ENCODE assay signal across 17 cellular contexts in the genomic region with DNA sequence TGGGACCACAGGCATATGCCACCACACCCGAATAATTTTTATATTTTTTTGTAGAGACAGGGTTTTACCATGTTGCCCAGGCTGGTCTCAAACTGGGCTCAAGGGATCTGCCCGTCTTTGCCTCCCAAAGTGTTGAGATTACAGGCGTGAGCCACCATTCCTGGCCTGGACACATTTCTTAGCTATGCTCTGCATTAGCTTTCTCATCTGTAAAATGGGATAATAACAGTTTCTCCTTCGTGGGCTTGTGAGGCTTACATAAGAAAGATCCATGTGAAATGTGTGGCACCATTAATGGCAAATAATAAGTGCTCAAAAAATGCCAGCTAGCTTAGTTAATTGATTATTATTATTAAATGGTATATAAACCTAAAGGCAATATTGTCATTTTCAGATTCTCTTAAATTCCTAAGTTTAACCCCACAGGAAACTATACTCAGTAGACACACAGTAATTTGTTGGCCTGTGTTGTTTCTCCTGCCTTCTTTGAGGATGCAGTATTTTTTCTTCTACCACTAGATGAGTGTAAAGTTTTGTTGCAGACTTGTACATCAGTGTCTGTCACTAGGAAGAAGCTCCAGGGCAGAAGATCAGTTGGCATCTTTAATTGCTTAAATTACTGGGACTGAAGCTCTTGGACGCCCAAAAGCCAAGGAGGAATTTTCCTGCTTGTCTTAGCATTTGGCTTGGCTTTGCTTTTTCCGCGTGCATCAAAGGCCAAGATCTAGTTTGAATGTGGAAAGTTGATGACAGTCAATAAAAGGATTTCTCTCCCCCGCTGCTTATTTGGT.
DNase-seq lines count a peak whose midpoint lies in the region; ATAC-seq and TF ChIP-seq lines count a peak whose summit lies in the region.
"Had no signal": no experiment of that assay in that cellular context is flagged by ENCODE, and none has a peak within 500 bp of the region (broad histone marks: within the 10 kb centered on the region; RNA-seq: fewer than 3 reads in every experiment).

No MANE protein-coding gene starts in this region.

- no peak overlapping the region for H3K56ac ChIP-seq in H9 (ENCODE audit: insufficient read length, low read depth, low read length)

- H3K27me3 ChIP-seq in CD4-positive, alpha-beta memory T cell (ENCODE audit: insufficient read depth, low read length) = no peaks in the 10 kb centered on the region
- H3K27me3 ChIP-seq in H9 (ENCODE audit: insufficient read depth, low read length) = no peaks in the 10 kb centered on the region
- H3K27me3 ChIP-seq in HAP-1 (ENCODE audit: low read depth) = no peaks in the 10 kb centered on the region
- H3K27me3 ChIP-seq: BLaER1, stomach, uterus had no signal

- H3K27me3 Mint-ChIP-seq in CD4-positive, alpha-beta memory T cell = no peaks in the 10 kb centered on the region
- no peaks in the 10 kb centered on the region for H3K27me3 Mint-ChIP-seq in H9 (ENCODE audit: low read depth)
- H3K27me3 Mint-ChIP-seq in WTC11 (ENCODE audit: low read depth) = no peaks in the 10 kb centered on the region

- no peak overlapping the region for H2BK15ac ChIP-seq in H9 (ENCODE audit: low read depth, low read length)

- no peak overlapping the region for H4K8ac ChIP-seq in H9 (replicated peaks; ENCODE audit: insufficient read length, low read depth, low read length)

- no peaks in the 10 kb centered on the region for H4K20me1 ChIP-seq in H9 (ENCODE audit: control insufficient read depth, insufficient read depth, insufficient read length)
- H4K20me1 ChIP-seq: BLaER1 had no signal

- no peak overlapping the region for H3T11ph ChIP-seq in H9 (ENCODE audit: low read length)

- no peak overlapping the region for H3K4ac ChIP-seq in H9 (ENCODE audit: low read depth, low read length)

- H3K4me2 ChIP-seq in H9 (ENCODE audit: insufficient read depth, insufficient read length, low read length) = no peak overlapping the region

- H2AFZ ChIP-seq in H9 (ENCODE audit: low read length) = no peak overlapping the region

- CTCF ChIA-PET in CD4-positive, alpha-beta memory T cell (lab: Charles Lee; ENCODE audit: partially characterized antibody) = interaction anchor here (0.9 to 1.5 kb wide), 5 partner anchors 13 to 160 kb away, joined by 3 to 5 read pairs (median 4); no protein-coding TSS in a partner anchor
- CTCF ChIA-PET in WTC11 (lab: Charles Lee) = no interaction called here

- H3K36me3 Mint-ChIP-seq in CD4-positive, alpha-beta memory T cell = no peaks in the 10 kb centered on the region
- H3K36me3 Mint-ChIP-seq in H9 (ENCODE audit: insufficient read depth in 1 of 3, low read depth in 3 of 3) (no peaks in the 10 kb centered on the region), WTC11 (no peaks in the 10 kb centered on the region)

- no peak overlapping the region for H3K9ac ChIP-seq in H9 (ENCODE audit: extremely low read depth, insufficient read length, low read length)
- H3K9ac ChIP-seq: BLaER1 had no signal

- intact Hi-C loops in CD4-positive, alpha-beta memory T cell (cut with micrococcal nuclease) = no loop called here

- H3K27ac ChIP-seq in CD4-positive, alpha-beta memory T cell (ENCODE audit: low read depth, low read length) = no peak overlapping the region
- H3K27ac ChIP-seq in H9 (ENCODE audit: insufficient read length, low read depth, low read length) (no peak overlapping the region), mesodermal cell (ENCODE audit: low read depth, low read length, severe bottlenecking) (peak overlapping the region; percentile 29)
- H3K27ac ChIP-seq: BLaER1, coronary artery, stomach, uterus had no signal

- H3K79me2 ChIP-seq in H9 (ENCODE audit: insufficient read depth, low read length) = no peaks in the 10 kb centered on the region

- no peak overlapping the region for H4K91ac ChIP-seq in H9 (ENCODE audit: insufficient read length, low read depth, low read length)

- H3K4me1 ChIP-seq in CD4-positive, alpha-beta memory T cell (ENCODE audit: insufficient read depth, low read length) = peaks cover 59% of the 10 kb centered on the region
- peaks cover 16% of the 10 kb centered on the region; the same call in 1 of the 2 replicates for H3K4me1 ChIP-seq in H9 (ENCODE audit: insufficient read depth, low read length)
- peaks cover 31% of the 10 kb centered on the region for H3K4me1 ChIP-seq in mesodermal cell (ENCODE audit: control insufficient read depth, insufficient read depth, low read length, poor library complexity, severe bottlenecking)
- H3K4me1 ChIP-seq in HAP-1 = peaks cover 38% of the 10 kb centered on the region
- H3K4me1 ChIP-seq: uterus had no signal

- POLR2A ChIA-PET in CD4-positive, alpha-beta memory T cell (lab: Charles Lee; ENCODE audit: partially characterized antibody) = interaction anchor here (0.8 to 2.8 kb wide), 7 partner anchors 9 to 162 kb away, joined by 3 to 12 read pairs (median 3); partner anchors contain the start of gene ZNF217
- POLR2A ChIA-PET in WTC11 (lab: Charles Lee) = no interaction called here

- H3K9me3 ChIP-seq in CD4-positive, alpha-beta memory T cell (ENCODE audit: control insufficient read depth in 1 of 2, low read length in 2 of 2) = no peaks in the 10 kb centered on the region
- H3K9me3 ChIP-seq in H9 (ENCODE audit: control insufficient read depth, low read depth, low read length) (no peaks in the 10 kb centered on the region), mesodermal cell (ENCODE audit: control insufficient read depth, low read length) (no peaks in the 10 kb centered on the region), HAP-1 (no peaks in the 10 kb centered on the region)
- H3K9me3 ChIP-seq: BLaER1, stomach, uterus had no signal

- no peaks in the 10 kb centered on the region for H3K36me3 ChIP-seq in CD4-positive, alpha-beta memory T cell (ENCODE audit: insufficient read depth, low read length)
- H3K36me3 ChIP-seq in mesodermal cell (ENCODE audit: control insufficient read depth, insufficient read depth, low read length) (no peaks in the 10 kb centered on the region), HAP-1 (replicated peaks) (no peaks in the 10 kb centered on the region)
- H3K36me3 ChIP-seq: BLaER1, stomach, uterus had no signal

- H2BK20ac ChIP-seq in H9 (ENCODE audit: low read depth, low read length, poor library complexity, severe bottlenecking) = peak overlapping the region; percentile 27

- H2BK12ac ChIP-seq in H9 (ENCODE audit: insufficient read length, low read depth, low read length) = no peak overlapping the region

- peaks cover 43 to 60% (median 49%) of the 10 kb centered on the region in 4 donors for H3K4me1 Mint-ChIP-seq in CD4-positive, alpha-beta memory T cell
- H3K4me1 Mint-ChIP-seq in H9 (peaks cover 49 to 51% of the 10 kb centered on the region in 2 experiments), WTC11 (peaks cover 53% of the 10 kb centered on the region)

- in situ Hi-C loops in HAP-1 (cut with MboI; ENCODE audit: low sequenced_read_pairs) = loop anchor here (10.0 kb wide), 1 partner anchor 171 kb away; no protein-coding TSS in a partner anchor

- no CpG with 5 or more reads among the region's 8 CpGs for WGBS in H9 (ENCODE audit: extremely low coverage, insufficient read length, low lambda C conversion rate)
- WGBS in mesodermal cell (ENCODE audit: insufficient coverage in 2 of 2), 2 experiments = 89 to 94% methylated on average over 6 to 7 of the region's 8 CpGs

- H3K18ac ChIP-seq in H9 (ENCODE audit: insufficient read length, low read depth, low read length) = no peak overlapping the region

- no peaks in the 10 kb centered on the region for H3K23me2 ChIP-seq in H9 (ENCODE audit: insufficient read length, low read depth, low read length, poor library complexity, severe bottlenecking)

- no peak for TF ChIP-seq CTCF in H9 (conservative IDR thresholded peaks at IDR 0.05)
- no peak for TF ChIP-seq CTCF in WTC11 (IDR thresholded peaks at IDR 0.05)

- no peak overlapping the region for H3K4me3 ChIP-seq in CD4-positive, alpha-beta memory T cell (ENCODE audit: low read length in 2 of 2)
- H3K4me3 ChIP-seq in mesodermal cell (ENCODE audit: extremely low read depth, insufficient read depth, low read length, poor library complexity, severe bottlenecking) (no peak overlapping the region), HAP-1 (no peak overlapping the region)
- H3K4me3 ChIP-seq: BLaER1, coronary artery, skin epidermis, stomach, uterus had no signal

- H3K9me3 Mint-ChIP-seq in CD4-positive, alpha-beta memory T cell = no peaks in the 10 kb centered on the region
- no peaks in the 10 kb centered on the region for H3K9me3 Mint-ChIP-seq in H9
- H3K9me3 Mint-ChIP-seq in WTC11 = no peaks in the 10 kb centered on the region

- H3K23ac ChIP-seq in H9 (ENCODE audit: insufficient read length, low read depth, low read length) = no peak overlapping the region

- ATAC-seq in WTC11 (no peak), HG03442 (IDR thresholded peaks at IDR 0.05; ENCODE audit: unreplicated experiment) (no peak)

- no peak overlapping the region for H2BK120ac ChIP-seq in H9 (ENCODE audit: low read depth, low read length, poor library complexity, severe bottlenecking)

- DNase-seq in CD4-positive, alpha-beta memory T cell = no peak
- DNase-seq in H9 = no peak
- no peak for DNase-seq in WTC11 (ENCODE audit: low spot score)
- no peak for DNase-seq in HT-29 (ENCODE audit: low spot score)
- no peak for DNase-seq in HAP-1 (ENCODE audit: low spot score in 2 of 2)
- DNase-seq: activated CD4-positive, CD25-positive, alpha-beta regulatory T cell; DMS79; glutamatergic neuron; KG1; NCI-H510A treated with DMSO at 0.1 percent for 48 hours; stomach; uterus had no signal

- no peak overlapping the region for H2AK5ac ChIP-seq in H9 (ENCODE audit: insufficient read length, low read length)

- no peak overlapping the region for H3K14ac ChIP-seq in H9 (ENCODE audit: insufficient read depth, low read length)

- peak overlapping the region in 2 of 8 donors; percentile 8 to 63 for H3K4me3 Mint-ChIP-seq in CD4-positive, alpha-beta memory T cell
- no peak overlapping the region for H3K4me3 Mint-ChIP-seq in H9
- H3K4me3 Mint-ChIP-seq in WTC11 = no peak overlapping the region

- no peak overlapping the region for H2BK5ac ChIP-seq in H9 (ENCODE audit: insufficient read length, low read length)

- no peaks in the 10 kb centered on the region for H3K79me1 ChIP-seq in H9 (ENCODE audit: insufficient read depth, low read depth, low read length, poor library complexity, severe bottlenecking)

- no peak overlapping the region for H4K5ac ChIP-seq in H9 (ENCODE audit: insufficient read length, low read depth, low read length)

- peak overlapping the region; percentile 46 to 95 (median 72) for H3K27ac Mint-ChIP-seq in CD4-positive, alpha-beta memory T cell
- H3K27ac Mint-ChIP-seq in H9 (peak overlapping the region; percentile 22 to 66 (median 41); a peak in 3 of 7 replicates), WTC11 (peak overlapping the region; percentile 49; the same call in 1 of the 2 replicates)

TF ChIP-seq in WTC11, 78 proteins besides CTCF, POLR2A, EP300 and RAD21 (continues in another document):
- no peak for TF ChIP-seq TCF7 (CRISPR knock-in tag; IDR thresholded peaks at IDR 0.05; ENCODE audit: low read depth)
